ENCODE assay signal across 1 cellular context in the genomic region with DNA sequence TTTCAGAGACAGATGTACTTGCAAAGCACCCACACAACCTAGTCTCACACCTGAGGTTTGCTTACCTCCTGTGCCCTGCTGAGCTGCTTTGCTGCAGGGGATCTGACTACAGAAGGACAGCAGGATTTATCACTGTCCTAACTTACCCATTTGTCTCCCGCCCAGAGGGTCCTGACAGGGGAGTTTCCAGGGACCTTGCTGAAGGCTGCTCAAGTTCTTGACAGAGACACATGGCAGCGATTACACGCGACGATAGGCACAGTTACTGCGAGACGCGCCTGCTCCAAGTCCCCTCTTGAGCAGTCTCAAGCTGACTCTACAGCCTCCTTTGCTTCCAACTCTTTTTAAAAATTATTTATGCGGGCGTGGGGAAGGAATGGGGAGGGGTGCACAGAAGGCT.
TF ChIP-seq lines count a peak whose summit lies in the region.

No MANE protein-coding gene starts in this region.

TF ChIP-seq in GM23338, 12 proteins besides CTCF, POLR2A, EP300 and RAD21 (continued from another document):
- no peak for TF ChIP-seq REST (IDR thresholded peaks at IDR 0.05; ENCODE audit: unreplicated experiment)
- TF ChIP-seq ZNF331 (CRISPR knock-in tag; IDR thresholded peaks at IDR 0.05; ENCODE audit: low read depth) = no peak
- TF ChIP-seq EZH2phosphoT487 (IDR thresholded peaks at IDR 0.05; ENCODE audit: unreplicated experiment) = no peak
- no peak for TF ChIP-seq EZH2 (IDR thresholded peaks at IDR 0.05; ENCODE audit: low read depth, unreplicated experiment)
- TF ChIP-seq JUNB (IDR thresholded peaks at IDR 0.05; ENCODE audit: unreplicated experiment) = no peak
- TF ChIP-seq ETS1 (IDR thresholded peaks at IDR 0.05) = no peak
- no peak for TF ChIP-seq NANOG (IDR thresholded peaks at IDR 0.05; ENCODE audit: borderline replicate concordance)
- no peak for TF ChIP-seq CREB1 (CRISPR knock-in tag; IDR thresholded peaks at IDR 0.05; ENCODE audit: low read depth)
